ENCODE assay signal across 9 cellular contexts in the genomic region with DNA sequence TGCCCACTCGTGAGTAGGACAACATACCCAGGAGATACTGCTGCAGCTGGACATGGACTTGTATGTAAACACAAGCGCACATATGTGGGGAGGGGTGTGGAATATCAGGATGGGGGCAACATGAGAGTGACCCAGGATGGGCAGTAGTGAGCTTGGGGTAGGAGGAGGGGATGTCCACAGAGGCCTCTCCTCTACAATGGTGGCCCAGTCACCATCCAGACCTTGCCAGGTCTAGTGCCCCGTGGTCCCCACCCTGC. TPM values are rescaled to one million over a fixed set of nuclear protein-coding genes. Genes with fewer than 3 reads are reported as not detected.
DNase-seq lines count a peak whose midpoint lies in the region; ATAC-seq and TF ChIP-seq lines count a peak whose summit lies in the region.
"Had no signal": no experiment of that assay in that cellular context is flagged by ENCODE, and none has a peak within 500 bp of the region (broad histone marks: within the 10 kb centered on the region; RNA-seq: fewer than 3 reads in every experiment).

No MANE protein-coding gene starts in this region.

- TF ChIP-seq CTCF in right atrium auricular region (IDR thresholded peaks at IDR 0.05), result no peak

- DNase-seq in right atrium auricular region (ENCODE audit: low spot score) (no peak), Right ventricle myocardium inferior (ENCODE audit: missing footprints) (no peak), NCI-H1092 (lab: John Stamatoyannopoulos, UW) (no peak), medulla oblongata (ENCODE audit: extremely low spot score) (no peak)
- DNase-seq in central memory CD8-positive, alpha-beta T cell (ENCODE audit: low spot score in 2 of 2), result no peak

- no peaks in the 10 kb centered on the region for H3K27me3 Mint-ChIP-seq in central memory CD8-positive, alpha-beta T cell

- H3K27ac ChIP-seq in right atrium auricular region (peak overlapping the region; percentile 95 to 99), mucosa of rectum (ENCODE audit: low read depth in 2 of 2, low read length in 2 of 2) (peak overlapping the region; percentile 61 to 62)
- H3K27ac ChIP-seq: KMS-11 had no signal

- H3K36me3 ChIP-seq in right atrium auricular region, result peaks cover 9% of the 10 kb centered on the region
- peaks cover 0 to under 1% of the 10 kb centered on the region in 2 donors for H3K36me3 ChIP-seq in mucosa of rectum (ENCODE audit: control insufficient read depth in 2 of 2, insufficient read depth in 2 of 2, low read length in 2 of 2)

- peak overlapping the region; percentile 60 to 74 for H3K9ac ChIP-seq in mucosa of rectum (ENCODE audit: low read depth in 1 of 2, low read length in 2 of 2)
- H3K9ac ChIP-seq: KMS-11 had no signal

- H3K9me3 ChIP-seq in right atrium auricular region (no peaks in the 10 kb centered on the region), mucosa of rectum (ENCODE audit: control insufficient read depth in 2 of 2, low read length in 2 of 2) (no peaks in the 10 kb centered on the region)

- no peaks in the 10 kb centered on the region for H3K27me3 ChIP-seq in right atrium auricular region
- H3K27me3 ChIP-seq in mucosa of rectum (ENCODE audit: control insufficient read depth in 2 of 2, insufficient read depth in 2 of 2, low read length in 2 of 2), result no peaks in the 10 kb centered on the region

- peaks cover 1% of the 10 kb centered on the region for H3K36me3 Mint-ChIP-seq in central memory CD8-positive, alpha-beta T cell (ENCODE audit: insufficient read depth)

- peaks cover 30% of the 10 kb centered on the region for H3K4me1 Mint-ChIP-seq in central memory CD8-positive, alpha-beta T cell

- H3K4me3 Mint-ChIP-seq in central memory CD8-positive, alpha-beta T cell, result peak overlapping the region; percentile 83

- intact Hi-C loops in Right ventricle myocardium inferior (cut with DNase I), result loop anchor here (1.0 to 2.0 kb wide), 2 partner anchors 48 to 52 kb away; a partner anchor contains a TSS

- peaks cover 0 to 70% of the 10 kb centered on the region in 2 donors for H3K4me1 ChIP-seq in right atrium auricular region
- H3K4me1 ChIP-seq in mucosa of rectum (ENCODE audit: control insufficient read depth in 2 of 2, insufficient read depth in 2 of 2, low read length in 2 of 2), result peaks cover 14 to 32% of the 10 kb centered on the region in 2 donors

- ATAC-seq in Right ventricle myocardium inferior, result no peak
- ATAC-seq in central memory CD8-positive, alpha-beta T cell (replicated peaks; ENCODE audit: extremely low read depth, poor library complexity, severe bottlenecking), result no peak
- ATAC-seq in HG03039 (IDR thresholded peaks at IDR 0.05; ENCODE audit: unreplicated experiment), result no peak
- ATAC-seq in GM19455 (IDR thresholded peaks at IDR 0.05; ENCODE audit: unreplicated experiment), result no peak

- H3K4me3 ChIP-seq in right atrium auricular region (peak overlapping the region; percentile 89 to 91), mucosa of rectum (ENCODE audit: low read length in 2 of 2) (peak overlapping the region; percentile 70 to 73)

- H3K9me3 Mint-ChIP-seq in central memory CD8-positive, alpha-beta T cell, result no peaks in the 10 kb centered on the region

- no peak overlapping the region for H3K27ac Mint-ChIP-seq in central memory CD8-positive, alpha-beta T cell (ENCODE audit: low read depth)

RNA-seq across cellular contexts. Expression of a gene that starts 0.3 kb away (rescaled TPM):
- total RNA-seq in right atrium auricular region (100 to 1,000 TPM in 1 of 2 donors, 10 to 100 TPM in 1; 92.4 to 129 TPM), Right ventricle myocardium inferior (80.2 TPM)

RNA-seq across cellular contexts. Expression of a gene that starts 32.1 kb away (rescaled TPM):
- total RNA-seq in right atrium auricular region (under 1 TPM; 0.15 to 0.63 TPM), Right ventricle myocardium inferior (not detected)

RNA-seq across cellular contexts. Expression of a gene that starts 49.4 kb away (rescaled TPM):
- total RNA-seq in right atrium auricular region (100 to 1,000 TPM; 444 to 908 TPM), Right ventricle myocardium inferior (440 TPM)

RNA-seq across cellular contexts. Expression of a gene that starts 52.7 kb away (rescaled TPM):
- total RNA-seq in right atrium auricular region, result 10 to 100 TPM; 14.1 to 20.4 TPM
- total RNA-seq in Right ventricle myocardium inferior, result 21.2 TPM
